ENCODE assay signal across 27 cellular contexts in genomic region chr18:50187659-50188058, GRCh38.
"Had no signal": no experiment of that assay in that cellular context is flagged by ENCODE, and none has a peak within 500 bp of the region (broad histone marks: within the 10 kb centered on the region; RNA-seq: fewer than 3 reads in every experiment).

No MANE protein-coding gene starts in this region.

- H3K27me3 ChIP-seq: MG63, Peyer's patch, SJCRH30 had no signal

- H3K9me3 Mint-ChIP-seq: IgD-negative memory B cell; T-helper 1 cell treated with Interleukin-12 subunit alpha and Interleukin-12 subunit beta and Interleukin-4 antibody, amounts not matched to agents 30 μg/mL and 1 μg/mL, for 36 hours had no signal

- FAIRE-seq: HTR-8/SVneo had no signal

- H3K36me3 ChIP-seq: MG63, Peyer's patch, SJCRH30 had no signal

- ATAC-seq: Right ventricle myocardium inferior, SK-N-SH treated with all-trans-retinoic acid at 6 μM for 48 hours had no signal

- H3K4me2 ChIP-seq: PC-9 had no signal

- H3K9me3 ChIP-seq: MG63, Peyer's patch, SJCRH30 had no signal

- H3K4me3 ChIP-seq: MG63, PC-9, Peyer's patch, SJCRH30 had no signal

- H2AFZ ChIP-seq: PC-9 had no signal

- H3K36me3 Mint-ChIP-seq: IgD-negative memory B cell had no signal

- H3K4me1 ChIP-seq: SJCRH30 had no signal

- H3K27ac Mint-ChIP-seq: IgD-negative memory B cell; T-helper 1 cell treated with Interleukin-12 subunit alpha and Interleukin-12 subunit beta and Interleukin-4 antibody, amounts not matched to agents 30 μg/mL and 1 μg/mL, for 36 hours had no signal

- H3K4me3 Mint-ChIP-seq: T-helper 1 cell treated with Interleukin-12 subunit alpha and Interleukin-12 subunit beta and Interleukin-4 antibody, amounts not matched to agents 30 μg/mL and 1 μg/mL, for 36 hours had no signal

- DNase-seq: KBM-7; MG63; MV-4-11; NCI-H1092 treated with DMSO at 0.1 percent for 48 hours; NCI-H1436; NCI-H187; NCI-H2029; NCI-H2081 treated with DMSO at 0.1 percent for 48 hours; NCI-H2171; NCI-H226; NCI-H446; NCI-H510A; NCI-H524 treated with DMSO at 0.1 percent for 48 hours; NCI-H69; NCI-H774; NK-92 treated with Interleukin-12 subunit alpha and Interleukin-12 subunit beta, amount 100 ng/mL, for 24 hours; OCI-M1; PC-9; Peyer's patch; SHP77 treated with DMSO at 0.1 percent for 48 hours; SJCRH30 had no signal

- H3K27ac ChIP-seq: HL-60, PC-9, SJCRH30 had no signal
